In the genomic region with DNA sequence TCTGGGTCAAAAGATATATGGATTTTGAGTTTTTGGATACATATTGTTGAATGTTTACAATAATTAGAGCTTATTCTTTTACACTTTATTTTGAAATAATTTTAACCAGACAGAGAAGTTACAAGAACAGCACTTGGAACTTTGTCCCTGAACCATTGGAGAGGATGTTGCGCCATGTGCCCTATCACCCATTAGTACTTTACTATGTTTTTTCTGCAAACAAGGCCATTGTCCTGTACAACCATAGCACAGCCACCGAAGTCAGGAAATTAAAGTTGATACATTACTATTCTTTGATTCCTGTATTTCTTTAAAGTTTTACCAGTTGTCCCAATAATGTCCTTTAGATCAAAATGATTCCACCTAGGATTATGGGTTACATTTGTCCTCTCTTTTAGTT, we compare ENCODE assay signal across 1 cellular context.
TF ChIP-seq lines count a peak whose summit lies in the region.

No MANE protein-coding gene starts in this region.

TF ChIP-seq in HepG2, 621 proteins besides CTCF, POLR2A, EP300 and RAD21 (continued from another document and continues in another):
- TF ChIP-seq, protein P1, sequence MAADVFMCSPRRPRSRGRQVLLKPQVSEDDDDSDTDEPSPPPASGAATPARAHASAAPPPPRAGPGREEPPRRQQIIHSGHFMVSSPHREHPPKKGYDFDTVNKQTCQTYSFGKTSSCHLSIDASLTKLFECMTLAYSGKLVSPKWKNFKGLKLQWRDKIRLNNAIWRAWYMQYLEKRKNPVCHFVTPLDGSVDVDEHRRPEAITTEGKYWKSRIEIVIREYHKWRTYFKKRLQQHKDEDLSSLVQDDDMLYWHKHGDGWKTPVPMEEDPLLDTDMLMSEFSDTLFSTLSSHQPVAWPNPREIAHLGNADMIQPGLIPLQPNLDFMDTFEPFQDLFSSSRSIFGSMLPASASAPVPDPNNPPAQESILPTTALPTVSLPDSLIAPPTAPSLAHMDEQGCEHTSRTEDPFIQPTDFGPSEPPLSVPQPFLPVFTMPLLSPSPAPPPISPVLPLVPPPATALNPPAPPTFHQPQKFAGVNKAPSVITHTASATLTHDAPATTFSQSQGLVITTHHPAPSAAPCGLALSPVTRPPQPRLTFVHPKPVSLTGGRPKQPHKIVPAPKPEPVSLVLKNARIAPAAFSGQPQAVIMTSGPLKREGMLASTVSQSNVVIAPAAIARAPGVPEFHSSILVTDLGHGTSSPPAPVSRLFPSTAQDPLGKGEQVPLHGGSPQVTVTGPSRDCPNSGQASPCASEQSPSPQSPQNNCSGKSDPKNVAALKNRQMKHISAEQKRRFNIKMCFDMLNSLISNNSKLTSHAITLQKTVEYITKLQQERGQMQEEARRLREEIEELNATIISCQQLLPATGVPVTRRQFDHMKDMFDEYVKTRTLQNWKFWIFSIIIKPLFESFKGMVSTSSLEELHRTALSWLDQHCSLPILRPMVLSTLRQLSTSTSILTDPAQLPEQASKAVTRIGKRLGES (CRISPR knock-in tag; IDR thresholded peaks at IDR 0.05; ENCODE audit: borderline replicate concordance) = no peak
- TF ChIP-seq ARID4A (CRISPR knock-in tag; IDR thresholded peaks at IDR 0.05; ENCODE audit: borderline replicate concordance) (no peak), TRIM24 (CRISPR knock-in tag; IDR thresholded peaks at IDR 0.05) (peak; percentile 91), FOXO1 (CRISPR knock-in tag; IDR thresholded peaks at IDR 0.05) (no peak; the same call in 1 of the 2 replicates), SOX13 (IDR thresholded peaks at IDR 0.05) (peak; percentile 51; the same call in 1 of the 2 replicates), SOX13 (CRISPR knock-in tag; conservative IDR thresholded peaks at IDR 0.05 in 1 of 2, IDR thresholded peaks at IDR 0.05 in 1 of 2) (peak in 1 of 2 experiments; percentile 44; a peak in 1 of 4 replicates), TCF12 (IDR thresholded peaks at IDR 0.05) (no peak), TCF12 (CRISPR knock-in tag; IDR thresholded peaks at IDR 0.05) (no peak), ZNF446 (CRISPR knock-in tag; IDR thresholded peaks at IDR 0.05) (no peak), PRDM4 (CRISPR knock-in tag; IDR thresholded peaks at IDR 0.05; ENCODE audit: borderline replicate concordance) (no peak), KMT2B (CRISPR knock-in tag; IDR thresholded peaks at IDR 0.05) (no peak), ATAD3A (CRISPR knock-in tag; IDR thresholded peaks at IDR 0.05) (no peak), FOXM1 (CRISPR knock-in tag; IDR thresholded peaks at IDR 0.05) (no peak), FOXP1 (IDR thresholded peaks at IDR 0.05) (no peak), FOXP1 (CRISPR knock-in tag; IDR thresholded peaks at IDR 0.05) (no peak), NR2C2 (CRISPR knock-in tag; IDR thresholded peaks at IDR 0.05; ENCODE audit: borderline replicate concordance) (peak; percentile 36; the same call in 1 of the 2 replicates), ZNF430 (CRISPR knock-in tag; IDR thresholded peaks at IDR 0.05) (no peak), HDAC2 (CRISPR knock-in tag; IDR thresholded peaks at IDR 0.05) (0 out of 2 replicates have a peak, but pooled peaks have one; percentile 19), NFAT5 (CRISPR knock-in tag; IDR thresholded peaks at IDR 0.05) (no peak), LCORL (IDR thresholded peaks at IDR 0.05) (no peak), LCORL (CRISPR knock-in tag; IDR thresholded peaks at IDR 0.05) (no peak), PCBP2 (optimal IDR thresholded peaks at IDR 0.05; ENCODE audit: low read depth, low read length, poor library complexity, severe bottlenecking) (no peak), KDM3A (CRISPR knock-in tag; IDR thresholded peaks at IDR 0.05; ENCODE audit: low read depth) (no peak), MIXL1 (CRISPR knock-in tag; IDR thresholded peaks at IDR 0.05) (peak; percentile 64; the same call in 1 of the 2 replicates), SP2 (CRISPR knock-in tag; IDR thresholded peaks at IDR 0.05) (no peak), ETV5 (CRISPR knock-in tag; IDR thresholded peaks at IDR 0.05; ENCODE audit: borderline replicate concordance) (peak; percentile 58; the same call in 1 of the 2 replicates), ONECUT2 (CRISPR knock-in tag; IDR thresholded peaks at IDR 0.05) (no peak), PPARG (CRISPR knock-in tag; conservative IDR thresholded peaks at IDR 0.05) (peak; percentile 96), ZNF160 (CRISPR knock-in tag; IDR thresholded peaks at IDR 0.05) (no peak), ZNF431 (CRISPR knock-in tag; IDR thresholded peaks at IDR 0.05; ENCODE audit: borderline replicate concordance, low read depth) (no peak), ZNF30 (CRISPR knock-in tag; IDR thresholded peaks at IDR 0.05) (no peak), NCOA5 (CRISPR knock-in tag; IDR thresholded peaks at IDR 0.05) (no peak), ATF1 (CRISPR knock-in tag; IDR thresholded peaks at IDR 0.05) (0 out of 2 replicates have a peak, but pooled peaks have one; percentile 24), CEBPB (IDR thresholded peaks at IDR 0.05; ENCODE audit: borderline replicate concordance, low read depth, low read length) (peak; percentile 84; the same call in 1 of the 2 replicates), HES4 (CRISPR knock-in tag; IDR thresholded peaks at IDR 0.05; ENCODE audit: borderline replicate concordance) (no peak), CBX5 (CRISPR knock-in tag; IDR thresholded peaks at IDR 0.05; ENCODE audit: borderline replicate concordance) (no peak), RXRA (CRISPR knock-in tag; IDR thresholded peaks at IDR 0.05) (no peak), ZNF670 (CRISPR knock-in tag; IDR thresholded peaks at IDR 0.05; ENCODE audit: borderline replicate concordance) (0 out of 2 replicates have a peak, but pooled peaks have one; percentile 41), CEBPG (CRISPR knock-in tag; IDR thresholded peaks at IDR 0.05) (peak; percentile 83)
- TF ChIP-seq, protein P2, sequence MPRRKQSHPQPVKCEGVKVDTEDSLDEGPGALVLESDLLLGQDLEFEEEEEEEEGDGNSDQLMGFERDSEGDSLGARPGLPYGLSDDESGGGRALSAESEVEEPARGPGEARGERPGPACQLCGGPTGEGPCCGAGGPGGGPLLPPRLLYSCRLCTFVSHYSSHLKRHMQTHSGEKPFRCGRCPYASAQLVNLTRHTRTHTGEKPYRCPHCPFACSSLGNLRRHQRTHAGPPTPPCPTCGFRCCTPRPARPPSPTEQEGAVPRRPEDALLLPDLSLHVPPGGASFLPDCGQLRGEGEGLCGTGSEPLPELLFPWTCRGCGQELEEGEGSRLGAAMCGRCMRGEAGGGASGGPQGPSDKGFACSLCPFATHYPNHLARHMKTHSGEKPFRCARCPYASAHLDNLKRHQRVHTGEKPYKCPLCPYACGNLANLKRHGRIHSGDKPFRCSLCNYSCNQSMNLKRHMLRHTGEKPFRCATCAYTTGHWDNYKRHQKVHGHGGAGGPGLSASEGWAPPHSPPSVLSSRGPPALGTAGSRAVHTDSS (CRISPR knock-in tag; conservative IDR thresholded peaks at IDR 0.05) = no peak
- TF ChIP-seq, protein P3, sequence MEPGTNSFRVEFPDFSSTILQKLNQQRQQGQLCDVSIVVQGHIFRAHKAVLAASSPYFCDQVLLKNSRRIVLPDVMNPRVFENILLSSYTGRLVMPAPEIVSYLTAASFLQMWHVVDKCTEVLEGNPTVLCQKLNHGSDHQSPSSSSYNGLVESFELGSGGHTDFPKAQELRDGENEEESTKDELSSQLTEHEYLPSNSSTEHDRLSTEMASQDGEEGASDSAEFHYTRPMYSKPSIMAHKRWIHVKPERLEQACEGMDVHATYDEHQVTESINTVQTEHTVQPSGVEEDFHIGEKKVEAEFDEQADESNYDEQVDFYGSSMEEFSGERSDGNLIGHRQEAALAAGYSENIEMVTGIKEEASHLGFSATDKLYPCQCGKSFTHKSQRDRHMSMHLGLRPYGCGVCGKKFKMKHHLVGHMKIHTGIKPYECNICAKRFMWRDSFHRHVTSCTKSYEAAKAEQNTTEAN (CRISPR knock-in tag; conservative IDR thresholded peaks at IDR 0.05) = no peak
- TF ChIP-seq, protein P4, sequence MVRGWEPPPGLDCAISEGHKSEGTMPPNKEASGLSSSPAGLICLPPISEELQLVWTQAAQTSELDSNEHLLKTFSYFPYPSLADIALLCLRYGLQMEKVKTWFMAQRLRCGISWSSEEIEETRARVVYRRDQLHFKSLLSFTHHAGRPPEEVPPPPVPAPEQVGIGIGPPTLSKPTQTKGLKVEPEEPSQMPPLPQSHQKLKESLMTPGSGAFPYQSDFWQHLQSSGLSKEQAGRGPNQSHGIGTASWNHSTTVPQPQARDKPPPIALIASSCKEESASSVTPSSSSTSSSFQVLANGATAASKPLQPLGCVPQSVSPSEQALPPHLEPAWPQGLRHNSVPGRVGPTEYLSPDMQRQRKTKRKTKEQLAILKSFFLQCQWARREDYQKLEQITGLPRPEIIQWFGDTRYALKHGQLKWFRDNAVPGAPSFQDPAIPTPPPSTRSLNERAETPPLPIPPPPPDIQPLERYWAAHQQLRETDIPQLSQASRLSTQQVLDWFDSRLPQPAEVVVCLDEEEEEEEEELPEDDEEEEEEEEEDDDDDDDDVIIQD (CRISPR knock-in tag; IDR thresholded peaks at IDR 0.05; ENCODE audit: low read depth) = peak; percentile 66; the same call in 1 of the 2 replicates
